Comparison of ENCODE assay signal across 8 cellular contexts in genomic region chr17:43713494-43714162, GRCh38. TPM values are rescaled to one million over a fixed set of nuclear protein-coding genes. Genes with fewer than 3 reads are reported as not detected.
DNase-seq lines count a peak whose midpoint lies in the region; ATAC-seq and TF ChIP-seq lines count a peak whose summit lies in the region.

No MANE protein-coding gene starts in this region.

- peak; percentile 11 for DNase-seq in activated naive CD4-positive, alpha-beta T cell treated with Interleukin-2 at 50 U/mL for 16 hours
- DNase-seq in activated naive CD4-positive, alpha-beta T cell treated with anti-CD3 and anti-CD28 coated beads, Interleukin-2, amount 50 U/mL, for 16 hours: no peak
- DNase-seq in endothelial cell (ENCODE audit: low spot score): peak; percentile 51
- DNase-seq in KG1 (lab: John Stamatoyannopoulos, UW): no peak
- no peak for DNase-seq in NCI-H1092 treated with DMSO at 0.1 percent for 48 hours (lab: John Stamatoyannopoulos, UW)

- H3K9ac ChIP-seq in mucosa of rectum (ENCODE audit: low read depth in 1 of 2, low read length in 2 of 2): peak overlapping the region in 1 of 2 donors; percentile 7

- H3K4me1 Mint-ChIP-seq in T-helper 1 cell treated with Interleukin-12 subunit alpha and Interleukin-12 subunit beta and Interleukin-4 antibody, amounts not matched to agents 30 μg/mL and 1 μg/mL, for 36 hours (ENCODE audit: low read depth): peaks cover 14% of the 10 kb centered on the region
- H3K4me1 Mint-ChIP-seq in endothelial cell (ENCODE audit: unreplicated experiment): peaks cover 59% of the 10 kb centered on the region

- H3K36me3 Mint-ChIP-seq in T-helper 1 cell treated with Interleukin-12 subunit alpha and Interleukin-12 subunit beta and Interleukin-4 antibody, amounts not matched to agents 30 μg/mL and 1 μg/mL, for 36 hours (ENCODE audit: low read depth): peaks cover 4% of the 10 kb centered on the region
- H3K36me3 Mint-ChIP-seq in endothelial cell (ENCODE audit: low read depth, unreplicated experiment): peaks cover 7% of the 10 kb centered on the region

- TF ChIP-seq CTCF in endothelial cell (IDR thresholded peaks at IDR 0.05; ENCODE audit: unreplicated experiment): no peak

- H3K36me3 ChIP-seq in mucosa of rectum (ENCODE audit: control insufficient read depth in 2 of 2, insufficient read depth in 2 of 2, low read length in 2 of 2): no peaks in the 10 kb centered on the region

- peak overlapping the region; percentile 34 to 37 for H3K4me3 ChIP-seq in mucosa of rectum (ENCODE audit: low read length in 2 of 2)

- peaks cover 0 to 4% of the 10 kb centered on the region in 2 donors for H3K4me1 ChIP-seq in mucosa of rectum (ENCODE audit: control insufficient read depth in 2 of 2, insufficient read depth in 2 of 2, low read length in 2 of 2)

- peaks cover 68% of the 10 kb centered on the region for H3K27me3 Mint-ChIP-seq in T-helper 1 cell treated with Interleukin-12 subunit alpha and Interleukin-12 subunit beta and Interleukin-4 antibody, amounts not matched to agents 30 μg/mL and 1 μg/mL, for 36 hours (ENCODE audit: low read depth)
- H3K27me3 Mint-ChIP-seq in endothelial cell (ENCODE audit: unreplicated experiment): peaks cover 12% of the 10 kb centered on the region

- H3K9me3 Mint-ChIP-seq in T-helper 1 cell treated with Interleukin-12 subunit alpha and Interleukin-12 subunit beta and Interleukin-4 antibody, amounts not matched to agents 30 μg/mL and 1 μg/mL, for 36 hours: no peaks in the 10 kb centered on the region
- no peaks in the 10 kb centered on the region for H3K9me3 Mint-ChIP-seq in endothelial cell (ENCODE audit: unreplicated experiment)

- peaks cover 9 to 21% of the 10 kb centered on the region in 2 donors for H3K27me3 ChIP-seq in mucosa of rectum (ENCODE audit: control insufficient read depth in 2 of 2, insufficient read depth in 2 of 2, low read length in 2 of 2)

- H3K4me3 Mint-ChIP-seq in T-helper 1 cell treated with Interleukin-12 subunit alpha and Interleukin-12 subunit beta and Interleukin-4 antibody, amounts not matched to agents 30 μg/mL and 1 μg/mL, for 36 hours: peak overlapping the region; percentile 80
- H3K4me3 Mint-ChIP-seq in endothelial cell (ENCODE audit: unreplicated experiment): peak overlapping the region; percentile 52

- H3K27ac ChIP-seq in mucosa of rectum (ENCODE audit: low read depth in 2 of 2, low read length in 2 of 2): no peak overlapping the region

- H3K9me3 ChIP-seq in mucosa of rectum (ENCODE audit: control insufficient read depth in 2 of 2, low read length in 2 of 2): no peaks in the 10 kb centered on the region

- H3K27ac Mint-ChIP-seq in T-helper 1 cell treated with Interleukin-12 subunit alpha and Interleukin-12 subunit beta and Interleukin-4 antibody, amounts not matched to agents 30 μg/mL and 1 μg/mL, for 36 hours: no peak overlapping the region
- peak overlapping the region; percentile 37 for H3K27ac Mint-ChIP-seq in endothelial cell (ENCODE audit: unreplicated experiment)

- no peak for ATAC-seq in GM21786 (IDR thresholded peaks at IDR 0.05; ENCODE audit: unreplicated experiment)

RNA-seq across cellular contexts. Expression of gene SOST, which starts 45.0 kb away (rescaled TPM):
- 29.6 TPM for total RNA-seq in endothelial cell (ENCODE audit: unreplicated experiment)

RNA-seq across cellular contexts. Expression of gene MEOX1, which starts 51.9 kb away (rescaled TPM):
- total RNA-seq in endothelial cell (ENCODE audit: unreplicated experiment): 0.10 TPM

Comparison
In these comparisons a context has a peak if more than half of its experiments do, and no peak if none do; other contexts are left out.
1. DNase-seq: peak in activated naive CD4-positive, alpha-beta T cell treated with Interleukin-2 at 50 U/mL for 16 hours (single experiment) and endothelial cell (single experiment); none in activated naive CD4-positive, alpha-beta T cell treated with anti-CD3 and anti-CD28 coated beads, Interleukin-2, amount 50 U/mL, for 16 hours (single experiment), KG1 (single experiment) and NCI-H1092 treated with DMSO at 0.1 percent for 48 hours (single experiment).